Comparison of ENCODE assay signal across 1 cellular context in genomic region chr11:46055371-46055770, GRCh38.
TF ChIP-seq lines count a peak whose summit lies in the region.

No MANE protein-coding gene starts in this region.

TF ChIP-seq in HEK293, 187 proteins besides CTCF, POLR2A, EP300 and RAD21 (continued from another document):
- 0 out of 2 replicates have a peak, but pooled peaks have one; percentile 28 for TF ChIP-seq ZNF660 (tag by site-specific recombination; IDR thresholded peaks at IDR 0.05)
- TF ChIP-seq ZNF664 (tag by site-specific recombination; IDR thresholded peaks at IDR 0.05) = no peak
- no peak for TF ChIP-seq KLF8 (tag by site-specific recombination; IDR thresholded peaks at IDR 0.05)
- no peak for TF ChIP-seq ZNF426 (tag by site-specific recombination; IDR thresholded peaks at IDR 0.05)
- no peak for TF ChIP-seq ZSCAN16 (tag by site-specific recombination; IDR thresholded peaks at IDR 0.05)
- peak; percentile 35; the same call in 1 of the 2 replicates for TF ChIP-seq SP7 (tag by site-specific recombination; IDR thresholded peaks at IDR 0.05)
- TF ChIP-seq SCRT2 (tag by site-specific recombination; IDR thresholded peaks at IDR 0.05) = peak; percentile 91
- 0 out of 2 replicates have a peak, but pooled peaks have one; percentile 22 for TF ChIP-seq ZBTB17 (tag by site-specific recombination; IDR thresholded peaks at IDR 0.05)
- no peak for TF ChIP-seq ZFP69B (tag by site-specific recombination; IDR thresholded peaks at IDR 0.05)
- no peak for TF ChIP-seq ZNF202 (tag by site-specific recombination; IDR thresholded peaks at IDR 0.05; ENCODE audit: borderline replicate concordance)
TF ChIP-seq in HEK293: peak in this region for 7.
